Comparison of ENCODE assay signal across 7 cellular contexts in the genomic region with DNA sequence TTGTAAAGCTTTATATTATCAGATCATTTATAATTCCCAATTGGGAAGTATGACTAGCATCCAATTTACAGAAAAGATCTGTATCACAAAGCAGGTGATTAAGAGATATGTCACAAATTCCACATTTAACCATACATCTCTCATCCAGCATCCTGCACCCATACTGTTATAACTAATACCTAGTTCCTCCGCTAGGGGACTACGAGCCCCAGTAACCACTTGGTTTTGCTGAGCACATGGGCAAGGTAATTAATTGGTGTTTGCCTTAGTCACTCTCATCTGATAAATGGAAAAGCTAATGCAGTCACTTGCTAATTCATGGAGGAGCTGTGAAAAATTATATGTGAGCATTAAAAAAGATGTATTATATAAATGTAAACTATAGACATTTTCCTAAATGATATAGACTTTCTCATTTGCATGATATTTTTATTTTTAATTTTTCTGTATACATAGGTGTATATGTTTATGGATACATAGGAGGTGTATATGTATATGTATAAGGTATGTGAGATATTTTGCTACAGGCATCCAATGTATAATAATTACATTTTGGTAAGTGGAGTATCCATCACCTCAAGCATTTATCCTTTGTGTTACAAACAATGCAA.
A peak's percentile ranks its signal among the peaks of the same experiment; 100 is the strongest.
DNase-seq lines count a peak whose midpoint lies in the region; ATAC-seq and TF ChIP-seq lines count a peak whose summit lies in the region.

No MANE protein-coding gene starts in this region.

- no peak overlapping the region for H4K8ac ChIP-seq in mesendoderm (ENCODE audit: low read depth, low read length)

- H3K4me2 ChIP-seq in SU-DHL-6 (ENCODE audit: low read depth, low read length, poor library complexity, severe bottlenecking) (no peak overlapping the region), mesendoderm (ENCODE audit: low read length) (no peak overlapping the region)

- TF ChIP-seq POLR2A in gastrocnemius medialis (IDR thresholded peaks at IDR 0.05), result no peak

- H2BK5ac ChIP-seq in mesendoderm (ENCODE audit: low read length), result no peak overlapping the region

- no peaks in the 10 kb centered on the region for H3F3A ChIP-seq in SU-DHL-6 (ENCODE audit: insufficient read depth)

- H3K9me2 ChIP-seq in SU-DHL-6 (replicated peaks; ENCODE audit: insufficient read depth, low read length), result no peaks in the 10 kb centered on the region; the same call in 1 of the 2 replicates

- no peaks in the 10 kb centered on the region for H4K20me1 ChIP-seq in SU-DHL-6 (ENCODE audit: low read depth, low read length)

- no peak overlapping the region for H3K23ac ChIP-seq in mesendoderm (ENCODE audit: low read length)

- H2BK120ac ChIP-seq in mesendoderm (ENCODE audit: low read depth, low read length), result no peak overlapping the region

- no peak overlapping the region for H3K9ac ChIP-seq in SU-DHL-6 (ENCODE audit: low read length)
- H3K9ac ChIP-seq in mesendoderm (ENCODE audit: low read length), result no peak overlapping the region

- DNase-seq in mesendoderm (peak; percentile 68), hepatic stellate cell (ENCODE audit: low spot score) (no peak), gastrocnemius medialis (no peak), lower lobe of right lung (no peak)

- H3K36me3 ChIP-seq in SU-DHL-6 (ENCODE audit: low read length) (no peaks in the 10 kb centered on the region), mesendoderm (ENCODE audit: control insufficient read depth, insufficient read depth, low read length) (no peaks in the 10 kb centered on the region), gastrocnemius medialis (no peaks in the 10 kb centered on the region), lower lobe of right lung (no peaks in the 10 kb centered on the region)

- no peaks in the 10 kb centered on the region for H3K79me2 ChIP-seq in SU-DHL-6 (ENCODE audit: insufficient read depth, low read length)
- no peaks in the 10 kb centered on the region for H3K79me2 ChIP-seq in mesendoderm (ENCODE audit: control insufficient read depth, insufficient read depth, low read length)

- H2BK15ac ChIP-seq in mesendoderm (replicated peaks; ENCODE audit: low read depth), result no peak overlapping the region

- H2AK5ac ChIP-seq in mesendoderm (ENCODE audit: low read length), result no peak overlapping the region

- intact Hi-C loops in gastrocnemius medialis (cut with DNase I; ENCODE audit: low total_unique reads) (no loop called here), lower lobe of right lung (cut with DNase I) (no loop called here)

- H3K27me3 ChIP-seq in SU-DHL-6 (ENCODE audit: low read length), result no peaks in the 10 kb centered on the region
- no peaks in the 10 kb centered on the region for H3K27me3 ChIP-seq in mesendoderm (ENCODE audit: insufficient read depth, low read length, poor library complexity)
- H3K27me3 ChIP-seq in gastrocnemius medialis, result no peaks in the 10 kb centered on the region
- no peaks in the 10 kb centered on the region for H3K27me3 ChIP-seq in lower lobe of right lung (ENCODE audit: low read depth)

- H3K4ac ChIP-seq in mesendoderm (ENCODE audit: low read depth, low read length), result no peak overlapping the region

- no peaks in the 10 kb centered on the region for H3K79me1 ChIP-seq in mesendoderm (ENCODE audit: low read length)

- ATAC-seq in HG02759 (IDR thresholded peaks at IDR 0.05; ENCODE audit: unreplicated experiment) (peak; percentile 87), gastrocnemius medialis (no peak), lower lobe of right lung (no peak)

- in situ Hi-C loops in gastrocnemius medialis (cut with MboI; ENCODE audit: low sequenced_read_pairs in 4 of 4), result no loop called here

- no peak overlapping the region for H4K5ac ChIP-seq in mesendoderm (ENCODE audit: low read length)

- H3K27ac ChIP-seq in SU-DHL-6 (ENCODE audit: low read depth, low read length), result no peak overlapping the region
- no peak overlapping the region for H3K27ac ChIP-seq in mesendoderm (ENCODE audit: low read depth, low read length)
- H3K27ac ChIP-seq in gastrocnemius medialis, result no peak overlapping the region
- no peak overlapping the region for H3K27ac ChIP-seq in lower lobe of right lung

- no peak overlapping the region for H3K4me3 ChIP-seq in SU-DHL-6 (ENCODE audit: insufficient read depth, low read length, poor library complexity, severe bottlenecking)
- no peak overlapping the region for H3K4me3 ChIP-seq in mesendoderm (ENCODE audit: low read length)
- no peak overlapping the region for H3K4me3 ChIP-seq in gastrocnemius medialis
- H3K4me3 ChIP-seq in lower lobe of right lung, result no peak overlapping the region

- H3K9me3 ChIP-seq in SU-DHL-6 (ENCODE audit: insufficient read depth, low read length), result no peaks in the 10 kb centered on the region
- peaks cover 0 to 6% (median 0%) of the 10 kb centered on the region in 3 donors for H3K9me3 ChIP-seq in gastrocnemius medialis
- no peaks in the 10 kb centered on the region for H3K9me3 ChIP-seq in lower lobe of right lung

- TF ChIP-seq CTCF in GM12874 (IDR thresholded peaks at IDR 0.05; ENCODE audit: insufficient read depth, low read depth, low read length), result peak; percentile 46; the same call in 1 of the 2 replicates
- TF ChIP-seq CTCF in SU-DHL-6 (IDR thresholded peaks at IDR 0.05; ENCODE audit: insufficient read depth, low read length, poor library complexity, severe bottlenecking), result peak; percentile 26
- no peak for TF ChIP-seq CTCF in gastrocnemius medialis (IDR thresholded peaks at IDR 0.05 in 4 of 5, conservative IDR thresholded peaks at IDR 0.05 in 1 of 5)
- no peak for TF ChIP-seq CTCF in lower lobe of right lung (IDR thresholded peaks at IDR 0.05)

- H3K4me1 ChIP-seq in mesendoderm (ENCODE audit: control insufficient read depth, low read depth, low read length) (no peaks in the 10 kb centered on the region), gastrocnemius medialis (no peaks in the 10 kb centered on the region), lower lobe of right lung (no peaks in the 10 kb centered on the region)

- H3K18ac ChIP-seq in mesendoderm (ENCODE audit: low read length), result no peak overlapping the region

- WGBS in mesendoderm (ENCODE audit: extremely low coverage, insufficient coverage, low lambda C conversion rate), result no CpG with 5 or more reads among the region's 2 CpGs

- H3K56ac ChIP-seq in mesendoderm (ENCODE audit: low read length), result no peak overlapping the region

- H2AFZ ChIP-seq in SU-DHL-6 (ENCODE audit: low read depth, low read length, severe bottlenecking), result no peak overlapping the region

Comparison
In these comparisons a context has a peak if more than half of its experiments do, and no peak if none do; other contexts are left out.
1. CTCF ChIP-seq: peak in GM12874 (single experiment) and SU-DHL-6 (single experiment); none in gastrocnemius medialis (0 of 5) and lower lobe of right lung (single experiment).